Comparison of ENCODE assay signal across 21 cellular contexts in the genomic region with DNA sequence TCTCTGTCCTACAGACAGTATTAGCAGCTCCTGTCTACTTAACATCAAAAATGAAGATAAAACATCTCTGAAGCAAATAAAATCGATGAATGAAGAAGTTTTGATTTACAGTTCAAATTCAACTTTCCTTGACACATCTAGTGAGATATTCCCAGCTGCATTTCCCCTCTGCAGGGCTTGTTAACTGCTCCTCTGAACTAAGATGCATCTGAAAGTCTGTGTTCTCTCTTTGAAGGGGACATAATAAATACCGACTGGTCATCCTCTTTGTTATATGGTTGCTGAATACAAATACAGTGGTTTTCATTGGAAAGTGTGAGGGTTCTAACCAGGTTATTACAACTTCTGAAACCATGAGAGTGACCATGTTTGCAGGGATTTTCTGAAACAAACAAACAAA.
"Had no signal": no experiment of that assay in that cellular context is flagged by ENCODE, and none has a peak within 500 bp of the region (broad histone marks: within the 10 kb centered on the region; RNA-seq: fewer than 3 reads in every experiment).

No MANE protein-coding gene starts in this region.

- H3K27ac Mint-ChIP-seq: naive thymus-derived CD8-positive, alpha-beta T cell had no signal

- H3K9me3 ChIP-seq: esophagus muscularis mucosa, gastrocnemius medialis, heart right ventricle, mucosa of descending colon, neutrophil, right atrium auricular region, testis, tibial nerve, upper lobe of right lung, vagina had no signal

- H3K4me1 Mint-ChIP-seq: naive thymus-derived CD8-positive, alpha-beta T cell had no signal

- H3K4me1 ChIP-seq: esophagus muscularis mucosa, gastrocnemius medialis, heart right ventricle, right atrium auricular region, testis, tibial nerve, upper lobe of right lung, vagina had no signal

- ATAC-seq: gastrocnemius medialis; heart right ventricle; left colon; left ventricle myocardium superior; mucosa of descending colon; naive thymus-derived CD8-positive, alpha-beta T cell; stimulated activated naive CD8-positive, alpha-beta T cell treated with anti-CD3 and anti-CD28 coated beads, Interleukin-15, Interleukin-2, amounts not matched to agents 100 U/mL and 50 U/mL, for 24 hours; upper lobe of right lung had no signal

- H3K36me3 ChIP-seq: esophagus muscularis mucosa, gastrocnemius medialis, heart right ventricle, neutrophil, right atrium auricular region, tibial nerve, upper lobe of right lung, vagina had no signal

- H3K36me3 Mint-ChIP-seq: naive thymus-derived CD8-positive, alpha-beta T cell had no signal

- H3K4me3 Mint-ChIP-seq: naive thymus-derived CD8-positive, alpha-beta T cell had no signal

- H3K4me3 ChIP-seq: esophagus muscularis mucosa, gastrocnemius medialis, heart right ventricle, lung, mucosa of descending colon, right atrium auricular region, smooth muscle cell, testis, tibial nerve, upper lobe of right lung, vagina had no signal

- H3K27me3 ChIP-seq: esophagus muscularis mucosa, gastrocnemius medialis, heart right ventricle, neutrophil, right atrium auricular region, testis, tibial nerve, upper lobe of right lung, vagina had no signal

- DNase-seq: effector memory CD4-positive, alpha-beta T cell; gastrocnemius medialis; heart right ventricle; hypothalamus; left colon; left ventricle myocardium superior; mucosa of descending colon; naive thymus-derived CD8-positive, alpha-beta T cell; posterior cingulate gyrus; stimulated activated CD4-positive, alpha-beta T cell treated with anti-CD3 and anti-CD28 coated beads, Interleukin-2, amount 100 ng/mL, for 48 hours; stimulated activated naive CD8-positive, alpha-beta T cell treated with anti-CD3 and anti-CD28 coated beads, Interleukin-15, Interleukin-2, amounts not matched to agents 100 U/mL and 50 U/mL, for 24 hours; testis; upper lobe of right lung had no signal

- H3K27ac ChIP-seq: epithelial cell of prostate, esophagus muscularis mucosa, gastrocnemius medialis, heart right ventricle, neutrophil, right atrium auricular region, testis, tibial nerve, upper lobe of right lung, vagina had no signal
